Comparison of ENCODE assay signal across 1 cellular context in the genomic region with DNA sequence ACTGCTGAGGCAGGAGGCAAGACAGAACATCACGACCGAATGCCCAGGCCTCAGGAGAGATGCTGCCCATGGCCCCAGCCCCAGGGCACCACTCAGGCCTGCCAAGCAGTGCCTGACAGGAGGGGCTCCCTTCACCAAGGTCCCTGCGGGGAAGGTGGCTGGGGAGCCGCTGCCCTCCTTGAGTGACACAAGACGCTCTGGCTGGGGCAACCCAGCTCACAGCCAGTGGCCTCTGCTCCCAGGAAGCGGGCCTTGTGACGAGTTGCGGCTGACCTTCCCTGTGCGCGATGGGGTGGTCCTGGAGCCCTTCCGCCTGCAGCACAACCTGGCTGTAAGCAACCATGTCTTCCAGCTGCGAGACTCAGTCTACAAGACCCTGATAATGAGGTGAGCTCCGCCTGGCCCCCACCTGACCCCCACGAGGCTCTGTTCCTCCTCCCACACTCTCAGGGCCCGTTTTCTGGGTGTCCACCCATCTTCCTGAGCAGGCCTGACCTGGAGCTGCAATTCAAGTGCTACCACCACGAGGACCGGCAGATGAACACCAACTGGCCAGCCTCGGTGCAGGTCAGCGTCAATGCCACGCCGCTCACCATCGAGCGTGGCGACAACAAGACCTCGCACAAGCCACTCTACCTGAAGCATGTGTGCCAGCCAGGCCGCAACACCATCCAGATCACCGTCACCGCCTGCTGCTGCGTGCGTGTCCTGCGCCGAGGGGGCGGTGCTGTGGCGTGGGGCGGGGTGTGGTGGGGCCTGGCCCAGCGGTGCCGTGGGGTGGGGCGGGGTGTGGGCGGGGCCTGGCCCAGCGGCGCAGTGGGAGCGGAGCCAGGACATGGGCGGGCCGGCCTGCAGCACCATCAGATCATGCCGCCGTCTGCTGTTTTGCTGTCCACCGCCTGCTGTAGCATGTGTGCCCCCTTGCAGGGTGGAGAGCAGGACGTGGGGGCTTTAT.
TF ChIP-seq lines count a peak whose summit lies in the region.

No MANE protein-coding gene starts in this region.

TF ChIP-seq in K562, 482 proteins besides CTCF, POLR2A, EP300 and RAD21 (continued from another document and continues in another):
- TF ChIP-seq NR2C2 (CRISPR knock-in tag; IDR thresholded peaks at IDR 0.05) (0 out of 2 replicates have a peak, but pooled peaks have one; percentile 82), NR2C2 (tag; IDR thresholded peaks at IDR 0.05) (peak; percentile 18; the same call in 1 of the 2 replicates), BHLHE40 (IDR thresholded peaks at IDR 0.05; ENCODE audit: low read length) (peak; percentile 48; the same call in 1 of the 2 replicates), RB1 (IDR thresholded peaks at IDR 0.05; ENCODE audit: low read depth) (0 out of 2 replicates have a peak, but pooled peaks have one; percentile 6), ZNF583 (CRISPR knock-in tag; IDR thresholded peaks at IDR 0.05) (0 out of 2 replicates have a peak, but pooled peaks have one; percentile 42), CHD2 (IDR thresholded peaks at IDR 0.05; ENCODE audit: low read depth, low read length) (no peak), ZNF134 (CRISPR knock-in tag; conservative IDR thresholded peaks at IDR 0.05) (peak; percentile 56; the same call in 1 of the 2 replicates), EGR1 (conservative IDR thresholded peaks at IDR 0.05) (peak; percentile 23; the same call in 1 of the 2 replicates), XRCC4 (IDR thresholded peaks at IDR 0.05; ENCODE audit: extremely low read depth, insufficient read depth, insufficient read length) (no peak), EP400 (IDR thresholded peaks at IDR 0.05) (peak; percentile 89), NRF1 (conservative IDR thresholded peaks at IDR 0.05 in 1 of 2, IDR thresholded peaks at IDR 0.05 in 1 of 2) (peak; percentile 78 to 81), CREB1 (IDR thresholded peaks at IDR 0.05) (peak; percentile 89), CREB1 (CRISPR knock-in tag; IDR thresholded peaks at IDR 0.05) (peak; percentile 80), ZNF766 (CRISPR knock-in tag; conservative IDR thresholded peaks at IDR 0.05) (peak; percentile 56; the same call in 1 of the 2 replicates), ZFP36 (IDR thresholded peaks at IDR 0.05; ENCODE audit: low read depth, low read length, partially characterized antibody) (no peak), ZNF507 (tag; conservative IDR thresholded peaks at IDR 0.05) (no peak), RAD51 (IDR thresholded peaks at IDR 0.05; ENCODE audit: borderline replicate concordance, low read depth) (no peak), ZSCAN32 (CRISPR knock-in tag; IDR thresholded peaks at IDR 0.05) (no peak), PHF20 (IDR thresholded peaks at IDR 0.05; ENCODE audit: partially characterized antibody) (peak; percentile 70), JUND (IDR thresholded peaks at IDR 0.05; ENCODE audit: borderline replicate concordance, low read depth, low read length) (peak; percentile 32; the same call in 1 of the 2 replicates), JUND (tag; IDR thresholded peaks at IDR 0.05; ENCODE audit: borderline replicate concordance, low read depth, low read length) (no peak), MAZ (CRISPR knock-in tag; conservative IDR thresholded peaks at IDR 0.05 in 1 of 2, IDR thresholded peaks at IDR 0.05 in 1 of 2) (peak in 1 of 2 experiments; percentile 65; a peak in 1 of 4 replicates), ELF2 (CRISPR knock-in tag; IDR thresholded peaks at IDR 0.05) (peak; percentile 16; the same call in 1 of the 2 replicates), ELF1 (tag; IDR thresholded peaks at IDR 0.05) (no peak), HMG20B (CRISPR knock-in tag; IDR thresholded peaks at IDR 0.05) (no peak), FOXJ2 (tag; IDR thresholded peaks at IDR 0.05) (0 out of 2 replicates have a peak, but pooled peaks have one; percentile 35), SMARCA5 (IDR thresholded peaks at IDR 0.05) (no peak), ZBTB8A (IDR thresholded peaks at IDR 0.05; ENCODE audit: partially characterized antibody) (no peak), SUPT5H (IDR thresholded peaks at IDR 0.05) (peak; percentile 69), ZNF12 (CRISPR knock-in tag; IDR thresholded peaks at IDR 0.05) (no peak)
- TF ChIP-seq, protein P1, sequence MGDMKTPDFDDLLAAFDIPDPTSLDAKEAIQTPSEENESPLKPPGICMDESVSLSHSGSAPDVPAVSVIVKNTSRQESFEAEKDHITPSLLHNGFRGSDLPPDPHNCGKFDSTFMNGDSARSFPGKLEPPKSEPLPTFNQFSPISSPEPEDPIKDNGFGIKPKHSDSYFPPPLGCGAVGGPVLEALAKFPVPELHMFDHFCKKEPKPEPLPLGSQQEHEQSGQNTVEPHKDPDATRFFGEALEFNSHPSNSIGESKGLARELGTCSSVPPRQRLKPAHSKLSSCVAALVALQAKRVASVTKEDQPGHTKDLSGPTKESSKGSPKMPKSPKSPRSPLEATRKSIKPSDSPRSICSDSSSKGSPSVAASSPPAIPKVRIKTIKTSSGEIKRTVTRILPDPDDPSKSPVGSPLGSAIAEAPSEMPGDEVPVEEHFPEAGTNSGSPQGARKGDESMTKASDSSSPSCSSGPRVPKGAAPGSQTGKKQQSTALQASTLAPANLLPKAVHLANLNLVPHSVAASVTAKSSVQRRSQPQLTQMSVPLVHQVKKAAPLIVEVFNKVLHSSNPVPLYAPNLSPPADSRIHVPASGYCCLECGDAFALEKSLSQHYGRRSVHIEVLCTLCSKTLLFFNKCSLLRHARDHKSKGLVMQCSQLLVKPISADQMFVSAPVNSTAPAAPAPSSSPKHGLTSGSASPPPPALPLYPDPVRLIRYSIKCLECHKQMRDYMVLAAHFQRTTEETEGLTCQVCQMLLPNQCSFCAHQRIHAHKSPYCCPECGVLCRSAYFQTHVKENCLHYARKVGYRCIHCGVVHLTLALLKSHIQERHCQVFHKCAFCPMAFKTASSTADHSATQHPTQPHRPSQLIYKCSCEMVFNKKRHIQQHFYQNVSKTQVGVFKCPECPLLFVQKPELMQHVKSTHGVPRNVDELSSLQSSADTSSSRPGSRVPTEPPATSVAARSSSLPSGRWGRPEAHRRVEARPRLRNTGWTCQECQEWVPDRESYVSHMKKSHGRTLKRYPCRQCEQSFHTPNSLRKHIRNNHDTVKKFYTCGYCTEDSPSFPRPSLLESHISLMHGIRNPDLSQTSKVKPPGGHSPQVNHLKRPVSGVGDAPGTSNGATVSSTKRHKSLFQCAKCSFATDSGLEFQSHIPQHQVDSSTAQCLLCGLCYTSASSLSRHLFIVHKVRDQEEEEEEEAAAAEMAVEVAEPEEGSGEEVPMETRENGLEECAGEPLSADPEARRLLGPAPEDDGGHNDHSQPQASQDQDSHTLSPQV (IDR thresholded peaks at IDR 0.05), result peak; percentile 93
- TF ChIP-seq, protein P2, sequence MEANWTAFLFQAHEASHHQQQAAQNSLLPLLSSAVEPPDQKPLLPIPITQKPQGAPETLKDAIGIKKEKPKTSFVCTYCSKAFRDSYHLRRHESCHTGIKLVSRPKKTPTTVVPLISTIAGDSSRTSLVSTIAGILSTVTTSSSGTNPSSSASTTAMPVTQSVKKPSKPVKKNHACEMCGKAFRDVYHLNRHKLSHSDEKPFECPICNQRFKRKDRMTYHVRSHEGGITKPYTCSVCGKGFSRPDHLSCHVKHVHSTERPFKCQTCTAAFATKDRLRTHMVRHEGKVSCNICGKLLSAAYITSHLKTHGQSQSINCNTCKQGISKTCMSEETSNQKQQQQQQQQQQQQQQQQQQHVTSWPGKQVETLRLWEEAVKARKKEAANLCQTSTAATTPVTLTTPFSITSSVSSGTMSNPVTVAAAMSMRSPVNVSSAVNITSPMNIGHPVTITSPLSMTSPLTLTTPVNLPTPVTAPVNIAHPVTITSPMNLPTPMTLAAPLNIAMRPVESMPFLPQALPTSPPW (CRISPR knock-in tag; IDR thresholded peaks at IDR 0.05), result peak; percentile 89
- TF ChIP-seq, protein P3, sequence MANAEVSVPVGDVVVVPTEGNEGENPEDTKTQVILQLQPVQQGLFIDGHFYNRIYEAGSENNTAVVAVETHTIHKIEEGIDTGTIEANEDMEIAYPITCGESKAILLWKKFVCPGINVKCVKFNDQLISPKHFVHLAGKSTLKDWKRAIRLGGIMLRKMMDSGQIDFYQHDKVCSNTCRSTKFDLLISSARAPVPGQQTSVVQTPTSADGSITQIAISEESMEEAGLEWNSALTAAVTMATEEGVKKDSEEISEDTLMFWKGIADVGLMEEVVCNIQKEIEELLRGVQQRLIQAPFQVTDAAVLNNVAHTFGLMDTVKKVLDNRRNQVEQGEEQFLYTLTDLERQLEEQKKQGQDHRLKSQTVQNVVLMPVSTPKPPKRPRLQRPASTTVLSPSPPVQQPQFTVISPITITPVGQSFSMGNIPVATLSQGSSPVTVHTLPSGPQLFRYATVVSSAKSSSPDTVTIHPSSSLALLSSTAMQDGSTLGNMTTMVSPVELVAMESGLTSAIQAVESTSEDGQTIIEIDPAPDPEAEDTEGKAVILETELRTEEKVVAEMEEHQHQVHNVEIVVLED (CRISPR knock-in tag; IDR thresholded peaks at IDR 0.05), result peak; percentile 58
- TF ChIP-seq, protein P4, sequence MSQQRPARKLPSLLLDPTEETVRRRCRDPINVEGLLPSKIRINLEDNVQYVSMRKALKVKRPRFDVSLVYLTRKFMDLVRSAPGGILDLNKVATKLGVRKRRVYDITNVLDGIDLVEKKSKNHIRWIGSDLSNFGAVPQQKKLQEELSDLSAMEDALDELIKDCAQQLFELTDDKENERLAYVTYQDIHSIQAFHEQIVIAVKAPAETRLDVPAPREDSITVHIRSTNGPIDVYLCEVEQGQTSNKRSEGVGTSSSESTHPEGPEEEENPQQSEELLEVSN (IDR thresholded peaks at IDR 0.05; ENCODE audit: borderline replicate concordance in 1 of 2, extremely low read depth in 1 of 2, insufficient read depth in 1 of 2, insufficient read length in 1 of 2, low read depth in 1 of 2, low read length in 1 of 2, poor library complexity in 1 of 2, severe bottlenecking in 1 of 2), result peak; percentile 83 to 88
- TF ChIP-seq, protein P5, sequence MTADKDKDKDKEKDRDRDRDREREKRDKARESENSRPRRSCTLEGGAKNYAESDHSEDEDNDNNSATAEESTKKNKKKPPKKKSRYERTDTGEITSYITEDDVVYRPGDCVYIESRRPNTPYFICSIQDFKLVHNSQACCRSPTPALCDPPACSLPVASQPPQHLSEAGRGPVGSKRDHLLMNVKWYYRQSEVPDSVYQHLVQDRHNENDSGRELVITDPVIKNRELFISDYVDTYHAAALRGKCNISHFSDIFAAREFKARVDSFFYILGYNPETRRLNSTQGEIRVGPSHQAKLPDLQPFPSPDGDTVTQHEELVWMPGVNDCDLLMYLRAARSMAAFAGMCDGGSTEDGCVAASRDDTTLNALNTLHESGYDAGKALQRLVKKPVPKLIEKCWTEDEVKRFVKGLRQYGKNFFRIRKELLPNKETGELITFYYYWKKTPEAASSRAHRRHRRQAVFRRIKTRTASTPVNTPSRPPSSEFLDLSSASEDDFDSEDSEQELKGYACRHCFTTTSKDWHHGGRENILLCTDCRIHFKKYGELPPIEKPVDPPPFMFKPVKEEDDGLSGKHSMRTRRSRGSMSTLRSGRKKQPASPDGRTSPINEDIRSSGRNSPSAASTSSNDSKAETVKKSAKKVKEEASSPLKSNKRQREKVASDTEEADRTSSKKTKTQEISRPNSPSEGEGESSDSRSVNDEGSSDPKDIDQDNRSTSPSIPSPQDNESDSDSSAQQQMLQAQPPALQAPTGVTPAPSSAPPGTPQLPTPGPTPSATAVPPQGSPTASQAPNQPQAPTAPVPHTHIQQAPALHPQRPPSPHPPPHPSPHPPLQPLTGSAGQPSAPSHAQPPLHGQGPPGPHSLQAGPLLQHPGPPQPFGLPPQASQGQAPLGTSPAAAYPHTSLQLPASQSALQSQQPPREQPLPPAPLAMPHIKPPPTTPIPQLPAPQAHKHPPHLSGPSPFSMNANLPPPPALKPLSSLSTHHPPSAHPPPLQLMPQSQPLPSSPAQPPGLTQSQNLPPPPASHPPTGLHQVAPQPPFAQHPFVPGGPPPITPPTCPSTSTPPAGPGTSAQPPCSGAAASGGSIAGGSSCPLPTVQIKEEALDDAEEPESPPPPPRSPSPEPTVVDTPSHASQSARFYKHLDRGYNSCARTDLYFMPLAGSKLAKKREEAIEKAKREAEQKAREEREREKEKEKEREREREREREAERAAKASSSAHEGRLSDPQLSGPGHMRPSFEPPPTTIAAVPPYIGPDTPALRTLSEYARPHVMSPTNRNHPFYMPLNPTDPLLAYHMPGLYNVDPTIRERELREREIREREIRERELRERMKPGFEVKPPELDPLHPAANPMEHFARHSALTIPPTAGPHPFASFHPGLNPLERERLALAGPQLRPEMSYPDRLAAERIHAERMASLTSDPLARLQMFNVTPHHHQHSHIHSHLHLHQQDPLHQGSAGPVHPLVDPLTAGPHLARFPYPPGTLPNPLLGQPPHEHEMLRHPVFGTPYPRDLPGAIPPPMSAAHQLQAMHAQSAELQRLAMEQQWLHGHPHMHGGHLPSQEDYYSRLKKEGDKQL (CRISPR knock-in tag; IDR thresholded peaks at IDR 0.05; ENCODE audit: borderline replicate concordance), result no peak
- TF ChIP-seq, protein P6, sequence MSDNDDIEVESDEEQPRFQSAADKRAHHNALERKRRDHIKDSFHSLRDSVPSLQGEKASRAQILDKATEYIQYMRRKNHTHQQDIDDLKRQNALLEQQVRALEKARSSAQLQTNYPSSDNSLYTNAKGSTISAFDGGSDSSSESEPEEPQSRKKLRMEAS (CRISPR knock-in tag; IDR thresholded peaks at IDR 0.05), result peak; percentile 93
- TF ChIP-seq, protein P7, sequence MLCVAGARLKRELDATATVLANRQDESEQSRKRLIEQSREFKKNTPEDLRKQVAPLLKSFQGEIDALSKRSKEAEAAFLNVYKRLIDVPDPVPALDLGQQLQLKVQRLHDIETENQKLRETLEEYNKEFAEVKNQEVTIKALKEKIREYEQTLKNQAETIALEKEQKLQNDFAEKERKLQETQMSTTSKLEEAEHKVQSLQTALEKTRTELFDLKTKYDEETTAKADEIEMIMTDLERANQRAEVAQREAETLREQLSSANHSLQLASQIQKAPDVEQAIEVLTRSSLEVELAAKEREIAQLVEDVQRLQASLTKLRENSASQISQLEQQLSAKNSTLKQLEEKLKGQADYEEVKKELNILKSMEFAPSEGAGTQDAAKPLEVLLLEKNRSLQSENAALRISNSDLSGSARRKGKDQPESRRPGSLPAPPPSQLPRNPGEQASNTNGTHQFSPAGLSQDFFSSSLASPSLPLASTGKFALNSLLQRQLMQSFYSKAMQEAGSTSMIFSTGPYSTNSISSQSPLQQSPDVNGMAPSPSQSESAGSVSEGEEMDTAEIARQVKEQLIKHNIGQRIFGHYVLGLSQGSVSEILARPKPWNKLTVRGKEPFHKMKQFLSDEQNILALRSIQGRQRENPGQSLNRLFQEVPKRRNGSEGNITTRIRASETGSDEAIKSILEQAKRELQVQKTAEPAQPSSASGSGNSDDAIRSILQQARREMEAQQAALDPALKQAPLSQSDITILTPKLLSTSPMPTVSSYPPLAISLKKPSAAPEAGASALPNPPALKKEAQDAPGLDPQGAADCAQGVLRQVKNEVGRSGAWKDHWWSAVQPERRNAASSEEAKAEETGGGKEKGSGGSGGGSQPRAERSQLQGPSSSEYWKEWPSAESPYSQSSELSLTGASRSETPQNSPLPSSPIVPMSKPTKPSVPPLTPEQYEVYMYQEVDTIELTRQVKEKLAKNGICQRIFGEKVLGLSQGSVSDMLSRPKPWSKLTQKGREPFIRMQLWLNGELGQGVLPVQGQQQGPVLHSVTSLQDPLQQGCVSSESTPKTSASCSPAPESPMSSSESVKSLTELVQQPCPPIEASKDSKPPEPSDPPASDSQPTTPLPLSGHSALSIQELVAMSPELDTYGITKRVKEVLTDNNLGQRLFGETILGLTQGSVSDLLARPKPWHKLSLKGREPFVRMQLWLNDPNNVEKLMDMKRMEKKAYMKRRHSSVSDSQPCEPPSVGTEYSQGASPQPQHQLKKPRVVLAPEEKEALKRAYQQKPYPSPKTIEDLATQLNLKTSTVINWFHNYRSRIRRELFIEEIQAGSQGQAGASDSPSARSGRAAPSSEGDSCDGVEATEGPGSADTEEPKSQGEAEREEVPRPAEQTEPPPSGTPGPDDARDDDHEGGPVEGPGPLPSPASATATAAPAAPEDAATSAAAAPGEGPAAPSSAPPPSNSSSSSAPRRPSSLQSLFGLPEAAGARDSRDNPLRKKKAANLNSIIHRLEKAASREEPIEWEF (CRISPR knock-in tag; IDR thresholded peaks at IDR 0.05), result no peak
